8 cellular contexts compared by ENCODE assay signal in genomic region chr6:3011158-3011557, GRCh38.
"Had no signal": no experiment of that assay in that cellular context is flagged by ENCODE, and none has a peak within 500 bp of the region (broad histone marks: within the 10 kb centered on the region; RNA-seq: fewer than 3 reads in every experiment).

No MANE protein-coding gene starts in this region.

- H3K4me1 Mint-ChIP-seq: IgD-negative memory B cell had no signal

- ATAC-seq: GM23338, HepG2 had no signal

- H3K4me2 ChIP-seq: GM23338 had no signal

- DNase-seq: H9, HCEC 1CT, KG1 had no signal

- FAIRE-seq: H1, H54, HepG2 had no signal

- H3K4me3 Mint-ChIP-seq: GM23338, H9, IgD-negative memory B cell had no signal

- H3K4me3 ChIP-seq: GM23338 had no signal

- H2AFZ ChIP-seq: GM23338 had no signal

- H3K27ac Mint-ChIP-seq: GM23338, IgD-negative memory B cell had no signal

- H3K27me3 Mint-ChIP-seq: IgD-negative memory B cell had no signal
